ENCODE assay signal across 23 cellular contexts in genomic region chr5:7225826-7226225, GRCh38.
"Had no signal": no experiment of that assay in that cellular context is flagged by ENCODE, and none has a peak within 500 bp of the region (broad histone marks: within the 10 kb centered on the region; RNA-seq: fewer than 3 reads in every experiment).

No MANE protein-coding gene starts in this region.

- H3K4me1 Mint-ChIP-seq: endodermal cell had no signal

- H3K4me1 ChIP-seq: colonic mucosa, esophagus squamous epithelium, foreskin keratinocyte, gastrocnemius medialis, gastroesophageal sphincter, heart left ventricle, heart right ventricle had no signal

- H3K9me3 ChIP-seq: colonic mucosa, esophagus squamous epithelium, gastrocnemius medialis had no signal

- H3K4me3 Mint-ChIP-seq: dendritic cell treated with granulocyte-macrophage colony-stimulating factor and Interleukin-4, amounts not matched to agents 40 ng/mL and 50 ng/mL, for 4 days; effector memory CD8-positive, alpha-beta T cell; endodermal cell had no signal

- H3K4me3 ChIP-seq: colonic mucosa, coronary artery, dorsolateral prefrontal cortex, esophagus squamous epithelium, gastrocnemius medialis, gastroesophageal sphincter, heart left ventricle, heart right ventricle had no signal

- H3K27me3 Mint-ChIP-seq: effector memory CD8-positive, alpha-beta T cell had no signal

- H3K27me3 ChIP-seq: colonic mucosa, esophagus squamous epithelium, foreskin keratinocyte, gastrocnemius medialis, heart left ventricle had no signal

- DNase-seq: colonic mucosa; cortex of kidney; dermis blood vessel endothelial cell; dorsolateral prefrontal cortex; effector CD4-positive, alpha-beta T cell; effector CD8-positive, alpha-beta T cell; effector memory CD4-positive, alpha-beta T cell; effector memory CD8-positive, alpha-beta T cell; endodermal cell; erythroblast; esophagus squamous epithelium; foreskin fibroblast; foreskin keratinocyte; foreskin melanocyte; gastrocnemius medialis; glutamatergic neuron; head of caudate nucleus; heart left ventricle; heart right ventricle had no signal

- H3K36me3 ChIP-seq: colonic mucosa, esophagus squamous epithelium, gastrocnemius medialis, gastroesophageal sphincter, heart left ventricle, heart right ventricle had no signal

- H3K27ac ChIP-seq: colonic mucosa, coronary artery, dorsolateral prefrontal cortex, epithelial cell of prostate, esophagus squamous epithelium, foreskin keratinocyte, gastrocnemius medialis, gastroesophageal sphincter, heart left ventricle, heart right ventricle had no signal

- H3K27ac Mint-ChIP-seq: dendritic cell treated with granulocyte-macrophage colony-stimulating factor and Interleukin-4, amounts not matched to agents 40 ng/mL and 50 ng/mL, for 4 days; effector memory CD8-positive, alpha-beta T cell; endodermal cell had no signal
